ENCODE assay signal across 8 cellular contexts in genomic region chr13:78413887-78414553, GRCh38.
"Had no signal": no experiment of that assay in that cellular context is flagged by ENCODE, and none has a peak within 500 bp of the region (broad histone marks: within the 10 kb centered on the region; RNA-seq: fewer than 3 reads in every experiment).

No MANE protein-coding gene starts in this region.

- ATAC-seq: GM12878 had no signal

- H3K4me3 ChIP-seq: GM12878 had no signal

- DNase-seq: GDM1, GF-D8 had no signal

- FAIRE-seq: G401.6, GM12878, GM12891, GM12892, GM18507, GM19239 had no signal
